ENCODE assay signal across 2 cellular contexts in the genomic region with DNA sequence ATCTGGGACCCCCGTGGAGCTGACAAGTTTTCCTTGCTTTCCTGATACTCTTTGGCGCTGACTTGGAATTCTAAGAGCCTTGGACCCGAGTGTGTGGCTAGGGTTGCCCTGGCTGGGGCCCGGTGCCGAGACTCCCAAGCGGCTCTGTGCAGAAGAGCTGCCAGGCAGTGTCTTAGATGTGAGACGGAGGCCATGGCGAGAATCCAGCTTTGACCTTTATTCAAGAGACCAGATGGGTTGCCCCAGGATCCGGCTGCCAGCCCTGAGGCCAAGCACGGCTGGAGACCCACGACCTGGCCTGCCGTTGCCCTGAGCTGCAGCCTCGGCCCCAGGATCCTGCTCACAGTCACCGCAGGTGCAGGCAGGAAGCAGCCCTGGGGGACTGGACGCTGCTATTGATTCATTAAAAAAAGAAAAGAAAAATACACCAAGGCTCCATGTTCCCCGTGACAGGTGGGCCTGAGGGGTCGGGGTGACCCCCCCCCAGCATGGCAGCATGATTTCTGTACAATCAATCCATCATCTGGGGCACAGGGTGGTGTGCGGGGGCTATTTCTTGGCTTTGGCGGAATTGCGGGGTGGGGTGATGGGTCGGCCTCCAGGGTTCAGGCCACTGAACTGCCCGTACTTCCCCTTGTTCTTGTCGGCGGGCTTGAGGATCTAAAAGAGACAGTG.
TF ChIP-seq lines count a peak whose summit lies in the region.

No MANE protein-coding gene starts in this region.

TF ChIP-seq in IMR-90, 13 proteins besides CTCF, POLR2A, EP300 and RAD21:
- TF ChIP-seq, protein P1, sequence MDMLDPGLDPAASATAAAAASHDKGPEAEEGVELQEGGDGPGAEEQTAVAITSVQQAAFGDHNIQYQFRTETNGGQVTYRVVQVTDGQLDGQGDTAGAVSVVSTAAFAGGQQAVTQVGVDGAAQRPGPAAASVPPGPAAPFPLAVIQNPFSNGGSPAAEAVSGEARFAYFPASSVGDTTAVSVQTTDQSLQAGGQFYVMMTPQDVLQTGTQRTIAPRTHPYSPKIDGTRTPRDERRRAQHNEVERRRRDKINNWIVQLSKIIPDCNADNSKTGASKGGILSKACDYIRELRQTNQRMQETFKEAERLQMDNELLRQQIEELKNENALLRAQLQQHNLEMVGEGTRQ (IDR thresholded peaks at IDR 0.05; ENCODE audit: low read depth, low read length) = no peak
- TF ChIP-seq, protein P2, sequence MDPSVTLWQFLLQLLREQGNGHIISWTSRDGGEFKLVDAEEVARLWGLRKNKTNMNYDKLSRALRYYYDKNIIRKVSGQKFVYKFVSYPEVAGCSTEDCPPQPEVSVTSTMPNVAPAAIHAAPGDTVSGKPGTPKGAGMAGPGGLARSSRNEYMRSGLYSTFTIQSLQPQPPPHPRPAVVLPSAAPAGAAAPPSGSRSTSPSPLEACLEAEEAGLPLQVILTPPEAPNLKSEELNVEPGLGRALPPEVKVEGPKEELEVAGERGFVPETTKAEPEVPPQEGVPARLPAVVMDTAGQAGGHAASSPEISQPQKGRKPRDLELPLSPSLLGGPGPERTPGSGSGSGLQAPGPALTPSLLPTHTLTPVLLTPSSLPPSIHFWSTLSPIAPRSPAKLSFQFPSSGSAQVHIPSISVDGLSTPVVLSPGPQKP (IDR thresholded peaks at IDR 0.05; ENCODE audit: borderline replicate concordance, low read depth, low read length) = no peak
- TF ChIP-seq CHD1 (IDR thresholded peaks at IDR 0.05; ENCODE audit: low read depth, low read length) (no peak), NFE2L2 (IDR thresholded peaks at IDR 0.05; ENCODE audit: low read depth, low read length) (no peak), RCOR1 (IDR thresholded peaks at IDR 0.05; ENCODE audit: insufficient replicate concordance, low read length) (no peak), FOS (IDR thresholded peaks at IDR 0.05; ENCODE audit: low read depth, low read length) (no peak)
TF ChIP-seq in IMR-90: peak in this region for 0.

TF ChIP-seq in GM12891, 5 proteins besides CTCF, POLR2A, EP300 and RAD21:
- TF ChIP-seq POU2F2 (IDR thresholded peaks at IDR 0.05; ENCODE audit: low read depth, low read length) (no peak), SPI1 (IDR thresholded peaks at IDR 0.05; ENCODE audit: low read depth, low read length) (no peak), POLR2AphosphoS5 (IDR thresholded peaks at IDR 0.05; ENCODE audit: low read depth, low read length) (no peak), TAF1 (IDR thresholded peaks at IDR 0.05; ENCODE audit: low read depth, low read length) (no peak), PAX5 (IDR thresholded peaks at IDR 0.05; ENCODE audit: insufficient read depth, low read length, severe bottlenecking) (no peak)
